14 cellular contexts compared by ENCODE assay signal in genomic region chr5:151101746-151102145, GRCh38. TPM values are rescaled to one million over a fixed set of nuclear protein-coding genes. Genes with fewer than 3 reads are reported as not detected.
DNase-seq lines count a peak whose midpoint lies in the region; ATAC-seq, FAIRE-seq and TF ChIP-seq lines count a peak whose summit lies in the region.
"Had no signal": no experiment of that assay in that cellular context is flagged by ENCODE, and none has a peak within 500 bp of the region (broad histone marks: within the 10 kb centered on the region; RNA-seq: fewer than 3 reads in every experiment).

No MANE protein-coding gene starts in this region.

- FAIRE-seq in pancreas (lab: Jason Lieb, UNC) = no peak
- FAIRE-seq: H1 had no signal

- peaks cover 45% of the 10 kb centered on the region for H3K4me1 Mint-ChIP-seq in CD4-positive, alpha-beta T cell (ENCODE audit: low read depth)
- H3K4me1 Mint-ChIP-seq in HFFc6 (ENCODE audit: low read depth) = peaks cover 37% of the 10 kb centered on the region

- no peak overlapping the region for H3K4me3 Mint-ChIP-seq in CD4-positive, alpha-beta T cell
- H3K4me3 Mint-ChIP-seq in HFFc6 = no peak overlapping the region
- H3K4me3 Mint-ChIP-seq: activated T-helper 1 cell treated with anti-CD3 and anti-CD28 coated beads, Interleukin-12 subunit alpha, Interleukin-12 subunit beta, Interleukin-2, Interleukin-4 antibody, amounts not matched to agents 30 ng/mL and 10 ng/mL and 1 ng/mL, durations not matched to agents 14 hours and 24 hours and 36 hours; T-helper 1 cell treated with Interleukin-12 subunit alpha and Interleukin-12 subunit beta and Interleukin-4 antibody, amounts not matched to agents 30 μg/mL and 1 μg/mL, for 36 hours had no signal

- CTCF ChIA-PET in CD4-positive, alpha-beta T cell (lab: Charles Lee) = no interaction called here

- H3K4me1 ChIP-seq in left ventricle myocardium inferior = peaks cover 56% of the 10 kb centered on the region
- peaks cover 32 to 62% (median 46%) of the 10 kb centered on the region in 3 donors for H3K4me1 ChIP-seq in pancreas

- H3K27ac ChIP-seq in CD4-positive, alpha-beta T cell (ENCODE audit: low read depth, low read length) = no peak overlapping the region
- H3K27ac ChIP-seq in left ventricle myocardium inferior (replicated peaks) = peak overlapping the region; percentile 67
- peak overlapping the region; percentile 44 to 80 (median 67) for H3K27ac ChIP-seq in pancreas

- 33 to 40% methylated on average over 4 of the region's 4 CpGs for WGBS in pancreas, 2 donors

- H3K9me3 Mint-ChIP-seq in CD4-positive, alpha-beta T cell = no peaks in the 10 kb centered on the region
- no peaks in the 10 kb centered on the region for H3K9me3 Mint-ChIP-seq in HFFc6
- H3K9me3 Mint-ChIP-seq: activated T-helper 1 cell treated with anti-CD3 and anti-CD28 coated beads, Interleukin-12 subunit alpha, Interleukin-12 subunit beta, Interleukin-2, Interleukin-4 antibody, amounts not matched to agents 30 ng/mL and 10 ng/mL and 1 ng/mL, durations not matched to agents 14 hours and 24 hours and 36 hours; T-helper 1 cell treated with Interleukin-12 subunit alpha and Interleukin-12 subunit beta and Interleukin-4 antibody, amounts not matched to agents 30 μg/mL and 1 μg/mL, for 36 hours had no signal

- H3K9me3 ChIP-seq in CD4-positive, alpha-beta T cell (ENCODE audit: control insufficient read depth, low read length) = no peaks in the 10 kb centered on the region
- H3K9me3 ChIP-seq in left ventricle myocardium inferior (replicated peaks) (no peaks in the 10 kb centered on the region), pancreas (no peaks in the 10 kb centered on the region)

- peaks cover 77% of the 10 kb centered on the region for H3K36me3 Mint-ChIP-seq in CD4-positive, alpha-beta T cell (ENCODE audit: low read depth)
- H3K36me3 Mint-ChIP-seq in HFFc6 (ENCODE audit: low read depth) = peaks cover 69% of the 10 kb centered on the region

- H3K4me3 ChIP-seq in left ventricle myocardium inferior (no peak overlapping the region), pancreas (no peak overlapping the region)

- no peaks in the 10 kb centered on the region for H3K27me3 Mint-ChIP-seq in CD4-positive, alpha-beta T cell
- peaks cover 12% of the 10 kb centered on the region for H3K27me3 Mint-ChIP-seq in HFFc6 (ENCODE audit: insufficient read depth)

- no peak for ATAC-seq in CD4-positive, alpha-beta T cell (ENCODE audit: poor library complexity)
- peak; percentile 81 to 87 (median 84) for ATAC-seq in pancreas

- H3K27me3 ChIP-seq in CD4-positive, alpha-beta T cell (ENCODE audit: control insufficient read depth, insufficient read depth, low read length) = no peaks in the 10 kb centered on the region
- H3K27me3 ChIP-seq in left ventricle myocardium inferior (ENCODE audit: low read depth) (no peaks in the 10 kb centered on the region), pancreas (no peaks in the 10 kb centered on the region)

- H3K36me3 ChIP-seq in left ventricle myocardium inferior (peaks cover 53% of the 10 kb centered on the region), pancreas (no peaks in the 10 kb centered on the region)

- POLR2A ChIA-PET in CD4-positive, alpha-beta T cell (lab: Charles Lee) = interaction anchor here (1.4 kb wide), 1 partner anchor 22 kb away, joined by 4 read pairs; no protein-coding TSS in a partner anchor

- H3K27ac Mint-ChIP-seq in CD4-positive, alpha-beta T cell = peak overlapping the region; percentile 62
- H3K27ac Mint-ChIP-seq in HFFc6 = peak overlapping the region; percentile 3; the same call in 1 of the 2 replicates
- H3K27ac Mint-ChIP-seq: activated T-helper 1 cell treated with anti-CD3 and anti-CD28 coated beads, Interleukin-12 subunit alpha, Interleukin-12 subunit beta, Interleukin-2, Interleukin-4 antibody, amounts not matched to agents 30 ng/mL and 10 ng/mL and 1 ng/mL, durations not matched to agents 14 hours and 24 hours and 36 hours; T-helper 1 cell treated with Interleukin-12 subunit alpha and Interleukin-12 subunit beta and Interleukin-4 antibody, amounts not matched to agents 30 μg/mL and 1 μg/mL, for 36 hours had no signal

- TF ChIP-seq CTCF in CD4-positive, alpha-beta T cell (IDR thresholded peaks at IDR 0.05) = no peak
- TF ChIP-seq CTCF in HFFc6 (IDR thresholded peaks at IDR 0.05) (no peak), left ventricle myocardium inferior (IDR thresholded peaks at IDR 0.05; ENCODE audit: borderline replicate concordance) (no peak), pancreas (IDR thresholded peaks at IDR 0.05) (no peak)

- intact Hi-C loops in CD4-positive, alpha-beta T cell (cut with DNase I, micrococcal nuclease) = no loop called here
- intact Hi-C loops in left ventricle myocardium inferior (cut with micrococcal nuclease) (no loop called here), pancreas (cut with DNase I) (no loop called here)

- DNase-seq in CD4-positive, alpha-beta T cell = no peak
- DNase-seq in HFFc6 = no peak
- no peak for DNase-seq in left ventricle myocardium inferior
- peak in 4 of 6 donors; percentile 75 to 89 (median 81) for DNase-seq in pancreas
- DNase-seq in NCI-H526 treated with DMSO at 0.1 percent for 48 hours (lab: John Stamatoyannopoulos, UW) = no peak
- DNase-seq in HuH-7 (ENCODE audit: low spot score) = no peak
- DNase-seq in hepatic stellate cell (ENCODE audit: low spot score) = no peak
- DNase-seq in D341Med (ENCODE audit: low spot score) = no peak
- DNase-seq: activated CD4-positive, alpha-beta T cell treated with anti-CD3 and anti-CD28 coated beads for 1 hour; DMS53; MV-4-11 had no signal

RNA-seq across cellular contexts. Expression of gene TNIP1, which starts 20.9 kb away (rescaled TPM):
- 100 to 1,000 TPM; 110 to 115 TPM for total RNA-seq in CD4-positive, alpha-beta T cell
- 100 to 1,000 TPM in 1 of 6 experiments, 10 to 100 TPM in 5; 81.5 to 105 (median 89.5) TPM for total RNA-seq in HFFc6 (2021; fragmentation: NEBNext Ultra II Directional; extraction: Animal tissue kit (Norgen Biotek cat#: 25700))
- total RNA-seq in left ventricle myocardium inferior (131 TPM), pancreas (100 to 1,000 TPM in 1 of 6 donors, 10 to 100 TPM in 5; 66.3 to 118 (median 71.0) TPM)
- polyA plus RNA-seq in pancreas = 10 to 100 TPM; 36.4 to 54.7 TPM

RNA-seq across cellular contexts. Expression of gene ANXA6, which starts 55.8 kb away (rescaled TPM):
- total RNA-seq in CD4-positive, alpha-beta T cell = 100 to 1,000 TPM; 108 to 130 TPM
- 100 to 1,000 TPM; 507 to 578 (median 546) TPM for total RNA-seq in HFFc6 (2021; fragmentation: NEBNext Ultra II Directional; extraction: Animal tissue kit (Norgen Biotek cat#: 25700))
- total RNA-seq in left ventricle myocardium inferior (195 TPM), pancreas (10 to 100 TPM; 39.6 to 70.8 (median 48.7) TPM)
- 10 to 100 TPM; 37.0 to 64.2 TPM for polyA plus RNA-seq in pancreas

Comparison
In these comparisons a context has a peak if more than half of its experiments do, and no peak if none do; other contexts are left out.
1. DNase-seq: peak in pancreas (4 of 6); none in CD4-positive, alpha-beta T cell (0 of 10), HFFc6 (single experiment), left ventricle myocardium inferior (single experiment), NCI-H526 treated with DMSO at 0.1 percent for 48 hours (single experiment), HuH-7 (single experiment), hepatic stellate cell (single experiment) and D341Med (single experiment).